In genomic region chr9:103799959-103800358, GRCh38 we compare ENCODE assay signal across 28 cellular contexts.
"Had no signal": no experiment of that assay in that cellular context is flagged by ENCODE, and none has a peak within 500 bp of the region (broad histone marks: within the 10 kb centered on the region; RNA-seq: fewer than 3 reads in every experiment).

No MANE protein-coding gene starts in this region.

- ATAC-seq: natural killer cell; psoas muscle; right cardiac atrium; right lobe of liver; stimulated activated effector memory CD8-positive, alpha-beta T cell treated with anti-CD3 and anti-CD28 coated beads, Interleukin-12 subunit alpha, Interleukin-12 subunit beta, amount 100 ng/mL, for 72 hours; stimulated activated naive B cell treated with anti-CD40 and anti-IgM and Interleukin-4, amounts not matched to agents 10 μg/mL and 1 μg/mL and 100 μg/mL, for 72 hours had no signal

- H3K79me2 ChIP-seq: parathyroid adenoma had no signal

- H3K4me1 Mint-ChIP-seq: natural killer cell; stimulated activated effector memory CD8-positive, alpha-beta T cell treated with anti-CD3 and anti-CD28 coated beads, Interleukin-12 subunit alpha, Interleukin-12 subunit beta, amount 100 ng/mL, for 72 hours; stimulated activated naive B cell treated with anti-CD40 and anti-IgM and Interleukin-4, amounts not matched to agents 10 μg/mL and 1 μg/mL and 100 μg/mL, for 72 hours had no signal

- H3K4me1 ChIP-seq: neural progenitor cell, parathyroid adenoma, psoas muscle, right lobe of liver, sigmoid colon, stomach, thyroid gland, tibial nerve, upper lobe of left lung, vagina had no signal

- H3K36me3 ChIP-seq: neural progenitor cell, ovary, right lobe of liver, sigmoid colon, stomach, thoracic aorta, thyroid gland, tibial nerve, upper lobe of left lung, vagina had no signal

- H3K4me3 Mint-ChIP-seq: natural killer cell; nephron; neural progenitor cell; stimulated activated effector memory CD8-positive, alpha-beta T cell treated with anti-CD3 and anti-CD28 coated beads, Interleukin-12 subunit alpha, Interleukin-12 subunit beta, amount 100 ng/mL, for 72 hours; stimulated activated naive B cell treated with anti-CD40 and anti-IgM and Interleukin-4, amounts not matched to agents 10 μg/mL and 1 μg/mL and 100 μg/mL, for 72 hours; stimulated activated naive CD8-positive, alpha-beta T cell treated with anti-CD3 and anti-CD28 coated beads, Interleukin-15, Interleukin-2, amounts not matched to agents 100 ng/mL and 50 ng/mL, for 24 hours had no signal

- H3K27me3 ChIP-seq: neural progenitor cell, ovary, right lobe of liver, sigmoid colon, stomach, thyroid gland, tibial nerve, upper lobe of left lung, vagina had no signal

- H3K9me3 ChIP-seq: ovary, psoas muscle, right lobe of liver, sigmoid colon, stomach, thoracic aorta, thyroid gland, tibial nerve, upper lobe of left lung, vagina had no signal

- H3K9ac ChIP-seq: neural progenitor cell, parathyroid adenoma had no signal

- H3K27ac Mint-ChIP-seq: natural killer cell; nephron; neural progenitor cell; progenitor cell of endocrine pancreas; stimulated activated effector memory CD8-positive, alpha-beta T cell treated with anti-CD3 and anti-CD28 coated beads, Interleukin-12 subunit alpha, Interleukin-12 subunit beta, amount 100 ng/mL, for 72 hours; stimulated activated naive B cell treated with anti-CD40 and anti-IgM and Interleukin-4, amounts not matched to agents 10 μg/mL and 1 μg/mL and 100 μg/mL, for 72 hours; stimulated activated naive CD8-positive, alpha-beta T cell treated with anti-CD3 and anti-CD28 coated beads, Interleukin-15, Interleukin-2, amounts not matched to agents 100 ng/mL and 50 ng/mL, for 24 hours had no signal

- H3K27me3 Mint-ChIP-seq: progenitor cell of endocrine pancreas; stimulated activated naive B cell treated with anti-CD40 and anti-IgM and Interleukin-4, amounts not matched to agents 10 μg/mL and 1 μg/mL and 100 μg/mL, for 72 hours; stimulated activated naive CD8-positive, alpha-beta T cell treated with anti-CD3 and anti-CD28 coated beads, Interleukin-15, Interleukin-2, amounts not matched to agents 100 ng/mL and 50 ng/mL, for 24 hours had no signal

- H3K9me3 Mint-ChIP-seq: nephron; neural progenitor cell; stimulated activated naive B cell treated with anti-CD40 and anti-IgM and Interleukin-4, amounts not matched to agents 10 μg/mL and 1 μg/mL and 100 μg/mL, for 72 hours had no signal

- H2AFZ ChIP-seq: neural progenitor cell, parathyroid adenoma had no signal

- H3K27ac ChIP-seq: neural progenitor cell, ovary, parathyroid adenoma, psoas muscle, right lobe of liver, sigmoid colon, stomach, thoracic aorta, thyroid gland, tibial nerve, upper lobe of left lung, vagina had no signal

- H3K4me3 ChIP-seq: neural progenitor cell, ovary, psoas muscle, right lobe of liver, sigmoid colon, stomach, thoracic aorta, thyroid gland, tibial nerve, upper lobe of left lung, vagina had no signal

- H3K4me2 ChIP-seq: neural progenitor cell had no signal

- DNase-seq: natural killer cell; occipital lobe; ovary; posterior cingulate gyrus; psoas muscle; right cardiac atrium; right lobe of liver; sigmoid colon; small intestine; stimulated activated CD4-positive, alpha-beta T cell treated with anti-CD3 and anti-CD28 coated beads, Interleukin-15, amount 100 ng/mL, for 24 hours; stimulated activated CD4-positive, alpha-beta T cell treated with anti-CD3 and anti-CD28 coated beads, Interleukin-2, amount 100 ng/mL, for 24 hours; stimulated activated CD4-positive, alpha-beta T cell treated with anti-CD3 and anti-CD28 coated beads, Interleukin-2, amount 100 ng/mL, for 48 hours; stimulated activated CD4-positive, alpha-beta T cell treated with anti-CD3 and anti-CD28 coated beads, Interleukin-4, amount 100 ng/mL, for 24 hours; stimulated activated naive B cell treated with anti-CD40 and anti-IgM and Interleukin-4, amounts not matched to agents 10 μg/mL and 1 μg/mL and 100 μg/mL, for 72 hours; stimulated activated naive CD4-positive, alpha-beta T cell treated with Interleukin-2 at 50 U/mL for 16 hours; stomach; thyroid gland; trophoblast cell; upper lobe of left lung had no signal

- H3K36me3 Mint-ChIP-seq: natural killer cell; neural progenitor cell; stimulated activated effector memory CD8-positive, alpha-beta T cell treated with anti-CD3 and anti-CD28 coated beads, Interleukin-12 subunit alpha, Interleukin-12 subunit beta, amount 100 ng/mL, for 72 hours; stimulated activated naive B cell treated with anti-CD40 and anti-IgM and Interleukin-4, amounts not matched to agents 10 μg/mL and 1 μg/mL and 100 μg/mL, for 72 hours had no signal
